In genomic region chr11:66386171-66387069, GRCh38 we compare ENCODE assay signal across 8 cellular contexts. TPM values are rescaled to one million over a fixed set of nuclear protein-coding genes. Genes with fewer than 3 reads are reported as not detected.
A peak's percentile ranks its signal among the peaks of the same experiment; 100 is the strongest.
DNase-seq lines count a peak whose midpoint lies in the region; ATAC-seq and TF ChIP-seq lines count a peak whose summit lies in the region.

No MANE protein-coding gene starts in this region.

- H3K27ac Mint-ChIP-seq in chondrocyte (ENCODE audit: unreplicated experiment) = no peak overlapping the region

- H3K4me3 Mint-ChIP-seq in chondrocyte (ENCODE audit: unreplicated experiment) = peak overlapping the region; percentile 45

- intact Hi-C loops in left colon (cut with DNase I, micrococcal nuclease) = no loop called here

- no peaks in the 10 kb centered on the region for H3K9me3 Mint-ChIP-seq in chondrocyte (ENCODE audit: low read depth)

- peak; percentile 74 for ATAC-seq in left colon
- no peak for ATAC-seq in HG03469 (IDR thresholded peaks at IDR 0.05; ENCODE audit: unreplicated experiment)

- H3K36me3 Mint-ChIP-seq in chondrocyte (ENCODE audit: low read depth) = no peaks in the 10 kb centered on the region

- TF ChIP-seq CTCF in AG04450 (IDR thresholded peaks at IDR 0.05; ENCODE audit: low read depth, low read length) (peak; percentile 95), chondrocyte (IDR thresholded peaks at IDR 0.05) (peak; percentile 94)

- POLR2A ChIA-PET in AG04450 (lab: Yijun Ruan, JAX) = interaction anchor here (0.7 to 1.1 kb wide), 2 partner anchors 38 to 80 kb away, joined by 3 read pairs; no protein-coding TSS in a partner anchor

- no peaks in the 10 kb centered on the region for H3K27me3 ChIP-seq in AG04450 (ENCODE audit: control insufficient read depth, insufficient read depth, low read length)

- peaks cover 2% of the 10 kb centered on the region for H3K27me3 Mint-ChIP-seq in chondrocyte (ENCODE audit: low read depth)

- no peak overlapping the region for H3K27ac ChIP-seq in AG04450 (ENCODE audit: low read depth, low read length)

- CTCF ChIA-PET in AG04450 (lab: Charles Lee) = interaction anchor here (0.6 to 9.5 kb wide), 44 partner anchors 9 to 538 kb away, joined by 3 to 98 read pairs (median 5); partner anchors contain the start of genes MRPL11, NPAS4, SLC29A2 and YIF1A

- peaks cover 5% of the 10 kb centered on the region for H3K4me1 Mint-ChIP-seq in chondrocyte (ENCODE audit: low read depth)

- no peaks in the 10 kb centered on the region for H3K9me3 ChIP-seq in AG04450 (ENCODE audit: control insufficient read depth, insufficient read depth, low read length)

- peak overlapping the region; percentile 41 for H3K4me3 ChIP-seq in AG04450 (ENCODE audit: low read depth, low read length)

- DNase-seq in AG04450 (ENCODE audit: low read depth, low spot score) = peak; percentile 66
- peak; percentile 58 for DNase-seq in GOT3 (lab: John Stamatoyannopoulos, UW)
- peak; percentile 91 to 95 for DNase-seq in NCI-H446 (lab: John Stamatoyannopoulos, UW)
- peak; percentile 81 to 83 for DNase-seq in activated CD4-positive, alpha-beta T cell treated with anti-CD3 and anti-CD28 coated beads for 24 hours (ENCODE audit: low read depth in 2 of 2)
- no peak for DNase-seq in chondrocyte (ENCODE audit: low spot score)
- peak; percentile 75 to 93 for DNase-seq in left colon
- DNase-seq in stimulated activated CD4-positive, alpha-beta T cell treated with anti-CD3 and anti-CD28 coated beads, Interleukin-1b, Interleukin-23, amount 100 ng/mL, for 48 hours = peak; percentile 82

RNA-seq across cellular contexts. Expression of gene SLC29A2, which starts 14.9 kb away (rescaled TPM):
- 0.16 and 0.46 TPM in 2 replicates for polyA plus RNA-seq in AG04450 (2011; rRNA removed)
- polyA minus RNA-seq in AG04450 (2011; rRNA and poly(A)+ RNA removed) = 0.14 and 0.26 TPM in 2 replicates
- 2.6 to 8.9 TPM (median 7.9 TPM) in 3 replicates for total RNA-seq in chondrocyte
- total RNA-seq in left colon = 10 to 100 TPM; 16.3 to 31.1 TPM

RNA-seq across cellular contexts. Expression of gene NPAS4, which starts 34.4 kb away (rescaled TPM):
- polyA plus RNA-seq in AG04450 (2011; rRNA removed) = 0.12 and 0.14 TPM in 2 replicates
- 0.26 and 0.37 TPM in 2 replicates for polyA minus RNA-seq in AG04450 (2011; rRNA and poly(A)+ RNA removed)
- total RNA-seq in chondrocyte = 0.60 to 1.7 TPM (median 1.2 TPM) in 3 replicates
- total RNA-seq in left colon = under 1 TPM in 1 of 2 donors, not detected in 1; 0.39 TPM

RNA-seq across cellular contexts. Expression of gene B4GAT1, which starts 39.0 kb away (rescaled TPM):
- polyA plus RNA-seq in AG04450 (2011; rRNA removed) = 15.9 and 17.7 TPM in 2 replicates
- polyA minus RNA-seq in AG04450 (2011; rRNA and poly(A)+ RNA removed) = 3.0 and 4.4 TPM in 2 replicates
- total RNA-seq in chondrocyte (18.2 to 30.4 TPM (median 21.1 TPM) in 3 replicates), left colon (10 to 100 TPM; 13.1 to 17.1 TPM)

RNA-seq across cellular contexts. Expression of gene BRMS1, which starts 41.5 kb away (rescaled TPM):
- polyA plus RNA-seq in AG04450 (2011; rRNA removed) = 35.2 and 39.3 TPM in 2 replicates
- 12.9 and 15.2 TPM in 2 replicates for polyA minus RNA-seq in AG04450 (2011; rRNA and poly(A)+ RNA removed)
- 22.4 to 23.6 TPM (median 23.3 TPM) in 3 replicates for total RNA-seq in chondrocyte
- total RNA-seq in left colon = 10 to 100 TPM; 42.5 to 46.3 TPM

RNA-seq across cellular contexts. Expression of gene RIN1, which starts 50.2 kb away (rescaled TPM):
- 6.7 and 9.0 TPM in 2 replicates for polyA plus RNA-seq in AG04450 (2011; rRNA removed)
- polyA minus RNA-seq in AG04450 (2011; rRNA and poly(A)+ RNA removed) = 5.7 and 5.9 TPM in 2 replicates
- total RNA-seq in chondrocyte (7.1 to 7.7 TPM (median 7.2 TPM) in 3 replicates), left colon (10 to 100 TPM; 10.3 to 10.6 TPM)
